In genomic region chr16:20300312-20301097, GRCh38 we compare ENCODE assay signal across 8 cellular contexts. TPM values are rescaled to one million over a fixed set of nuclear protein-coding genes. Genes with fewer than 3 reads are reported as not detected.
DNase-seq lines count a peak whose midpoint lies in the region; ATAC-seq and TF ChIP-seq lines count a peak whose summit lies in the region.

No MANE protein-coding gene starts in this region.

- TF ChIP-seq CTCF in mammary epithelial cell (conservative IDR thresholded peaks at IDR 0.05 in 1 of 2, IDR thresholded peaks at IDR 0.05 in 1 of 2; ENCODE audit: extremely low read depth in 1 of 2, insufficient read depth in 1 of 2, low read depth in 1 of 2, low read length in 2 of 2) = peak; percentile 70 to 86
- peak in 5 of 7 experiments; percentile 29 to 63 (median 49) for TF ChIP-seq CTCF in stomach (IDR thresholded peaks at IDR 0.05)

- H3K27ac ChIP-seq in mammary epithelial cell (ENCODE audit: insufficient read depth, low read depth, low read length) (no peak overlapping the region), stomach (no peak overlapping the region)

- no peak overlapping the region for H3K9ac ChIP-seq in mammary epithelial cell (ENCODE audit: insufficient read depth, low read length)

- H3K4me1 ChIP-seq in mammary epithelial cell (ENCODE audit: insufficient read depth, low read length) = no peaks in the 10 kb centered on the region
- H3K4me1 ChIP-seq in stomach = peaks cover 0 to 3% (median 0%) of the 10 kb centered on the region in 4 donors

- CTCF ChIA-PET in mammary epithelial cell (lab: Charles Lee; ENCODE audit: low non-redundant PET) = interaction anchor here (0.5 to 1.7 kb wide), 10 partner anchors 67 to 719 kb away, joined by 3 to 47 read pairs (median 3); no protein-coding TSS in a partner anchor

- no peak overlapping the region for H3K4me2 ChIP-seq in mammary epithelial cell (ENCODE audit: insufficient read depth, low read depth, low read length)

- dilution Hi-C loops in mammary epithelial cell (cut with HindIII; ENCODE audit: low sequenced_read_pairs) = no loop called here

- WGBS in mammary epithelial cell (ENCODE audit: low coverage, missing lambda C conversion rate) = 13% methylated on average over 11 of the region's 16 CpGs
- WGBS in stomach, 5 donors = 13 to 25% (median 17%) methylated on average over 15 to 16 of the region's 16 CpGs

- no peaks in the 10 kb centered on the region for H3K79me2 ChIP-seq in mammary epithelial cell (ENCODE audit: insufficient read depth, low read length)

- H3K9me3 ChIP-seq in MG63 = no peaks in the 10 kb centered on the region
- H3K9me3 ChIP-seq in mammary epithelial cell (replicated peaks; ENCODE audit: insufficient read depth, low read length) = no peaks in the 10 kb centered on the region
- no peaks in the 10 kb centered on the region for H3K9me3 ChIP-seq in stomach

- H4K20me1 ChIP-seq in mammary epithelial cell (ENCODE audit: insufficient read depth, low read length) = no peaks in the 10 kb centered on the region

- peak; percentile 52 for DNase-seq in COLO668 (lab: John Stamatoyannopoulos, UW; ENCODE audit: unreplicated experiment)
- DNase-seq in GM19238 (ENCODE audit: insufficient read length, low spot score) = peak; percentile 58
- DNase-seq in MG63 = peak; percentile 47
- DNase-seq in SHP77 treated with DMSO at 0.1 percent for 48 hours (lab: John Stamatoyannopoulos, UW) = peak; percentile 92
- peak; percentile 42 for DNase-seq in mammary epithelial cell
- peak; percentile 61 for DNase-seq in left lobe of liver (ENCODE audit: low spot score)
- DNase-seq in stomach = peak; percentile 69
- DNase-seq in GOT3 (lab: John Stamatoyannopoulos, UW) = no peak

- peak; percentile 100 for ATAC-seq in left lobe of liver

- H3K27me3 ChIP-seq in MG63 (peaks cover 5% of the 10 kb centered on the region), mammary epithelial cell (ENCODE audit: insufficient read depth, low read length) (no peaks in the 10 kb centered on the region), stomach (peaks cover 0 to 3% (median 0%) of the 10 kb centered on the region in 3 donors)

- TF ChIP-seq POLR2A in stomach (IDR thresholded peaks at IDR 0.05) = no peak

- no peak overlapping the region for H3K4me3 ChIP-seq in MG63
- H3K4me3 ChIP-seq in mammary epithelial cell (replicated peaks in 1 of 3; ENCODE audit: insufficient read depth in 1 of 3, low read depth in 2 of 3, low read length in 3 of 3) = no peak overlapping the region
- no peak overlapping the region for H3K4me3 ChIP-seq in stomach

- in situ Hi-C loops in mammary epithelial cell (cut with MboI; ENCODE audit: low sequenced_read_pairs in 2 of 2) = loop anchor here in 1 of 2 donors (5.0 kb wide), 1 partner anchor 393 kb away; no protein-coding TSS in a partner anchor

- intact Hi-C loops in mammary epithelial cell (cut with micrococcal nuclease) (loop anchor here (1.0 to 5.0 kb wide), 3 partner anchors 82 to 393 kb away; no protein-coding TSS in a partner anchor), stomach (cut with DNase I; ENCODE audit: low total_unique reads) (no loop called here)

- no TSS peak for BruUV-seq in mammary epithelial cell (replicated peaks; lab: Mats Ljungman, UMichigan)

- H3K36me3 ChIP-seq in MG63 = no peaks in the 10 kb centered on the region
- H3K36me3 ChIP-seq in mammary epithelial cell (ENCODE audit: insufficient read depth, low read length) = no peaks in the 10 kb centered on the region
- H3K36me3 ChIP-seq in stomach = no peaks in the 10 kb centered on the region

- no peak overlapping the region for H2AFZ ChIP-seq in mammary epithelial cell (ENCODE audit: low read depth, low read length)

- no peak for TF ChIP-seq EP300 in stomach (IDR thresholded peaks at IDR 0.05)

RNA-seq across cellular contexts. Expression of gene GP2, which starts 26.8 kb away (rescaled TPM):
- total RNA-seq in MG63 (2014; rRNA removed; shearing (Covaris generic); ENCODE audit: low replicate concordance) = not detected in 2 replicates
- not detected for total RNA-seq in mammary epithelial cell
- polyA plus RNA-seq in mammary epithelial cell = not detected
- not detected for polyA minus RNA-seq in mammary epithelial cell
- total RNA-seq in left lobe of liver = 11.8 TPM
- 10 to 100 TPM in 2 of 5 donors, 1 to 10 TPM in 2, under 1 TPM in 1; 0.55 to 53.3 (median 5.2) TPM for total RNA-seq in stomach
- polyA plus RNA-seq in stomach = 10 to 100 TPM in 2 of 3 donors, 1 to 10 TPM in 1; 6.7 to 47.5 (median 22.1) TPM

RNA-seq across cellular contexts. Expression of gene UMOD, which starts 52.0 kb away (rescaled TPM):
- total RNA-seq in MG63 (2014; rRNA removed; shearing (Covaris generic); ENCODE audit: low replicate concordance) = not detected in 2 replicates
- total RNA-seq in mammary epithelial cell (not detected), left lobe of liver (not detected), stomach (1 to 10 TPM in 2 of 5 donors, under 1 TPM in 1, not detected in 2; 0.45 to 3.0 (median 1.3) TPM)
- polyA plus RNA-seq in mammary epithelial cell (not detected), stomach (under 1 TPM in 2 of 3 donors, not detected in 1; 0.25 to 0.53 TPM)
- not detected for polyA minus RNA-seq in mammary epithelial cell
